In the genomic region with DNA sequence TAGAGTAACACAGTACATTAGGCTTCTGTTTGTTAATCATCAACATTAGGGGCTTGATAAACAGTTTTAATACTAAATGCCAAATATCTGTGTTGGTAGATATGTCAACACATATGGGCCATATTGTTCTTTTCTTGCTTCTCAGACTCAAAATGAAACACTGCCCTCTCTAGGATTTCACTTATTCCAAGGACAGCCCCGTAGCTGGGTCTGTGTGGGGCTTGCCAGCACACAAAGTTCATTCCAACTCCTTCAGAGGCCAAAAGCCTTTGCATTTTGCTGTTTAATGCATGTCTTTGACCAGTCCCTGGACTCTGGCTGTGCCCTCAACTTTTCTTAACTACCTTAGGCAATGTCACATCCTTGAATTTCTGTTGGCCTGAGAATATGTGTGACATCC, we compare ENCODE assay signal across 1 cellular context.
TF ChIP-seq lines count a peak whose summit lies in the region.

No MANE protein-coding gene starts in this region.

TF ChIP-seq in HCT116, 20 proteins besides CTCF, POLR2A, EP300 and RAD21 (continued from another document):
- TF ChIP-seq TCF7L2 (IDR thresholded peaks at IDR 0.05; ENCODE audit: borderline replicate concordance, extremely low read depth, insufficient read depth, insufficient read length) (no peak), ELF1 (IDR thresholded peaks at IDR 0.05; ENCODE audit: borderline replicate concordance, low read depth) (no peak)
